Comparison of ENCODE assay signal across 8 cellular contexts in genomic region chr4:120517966-120518365, GRCh38.
DNase-seq lines count a peak whose midpoint lies in the region; ATAC-seq, FAIRE-seq and TF ChIP-seq lines count a peak whose summit lies in the region.
"Had no signal": no experiment of that assay in that cellular context is flagged by ENCODE, and none has a peak within 500 bp of the region (broad histone marks: within the 10 kb centered on the region; RNA-seq: fewer than 3 reads in every experiment).

No MANE protein-coding gene starts in this region.

- H3K36me3 ChIP-seq in GM23248 (ENCODE audit: low read depth) (no peaks in the 10 kb centered on the region), heart left ventricle (no peaks in the 10 kb centered on the region)

- POLR2A ChIA-PET in RWPE1 (lab: Yijun Ruan, JAX; ENCODE audit: low non-redundant PET), result no interaction called here

- H3K4me3 ChIP-seq in GM23248 (peak overlapping the region; percentile 75), heart left ventricle (peak overlapping the region in 7 of 12 donors; percentile 17 to 41 (median 29))

- CTCF ChIA-PET in RWPE1 (lab: Yijun Ruan, JAX), result interaction anchor here (0.6 kb wide), 1 partner anchor 143 kb away, joined by 4 read pairs; no protein-coding TSS in a partner anchor

- peak overlapping the region; percentile 64 for H3K9ac ChIP-seq in GM23248

- in situ Hi-C loops in GM23248 (cut with MboI), result no loop called here

- no peaks in the 10 kb centered on the region for H3K27me3 ChIP-seq in GM23248 (replicated peaks; ENCODE audit: insufficient read depth)
- no peaks in the 10 kb centered on the region for H3K27me3 ChIP-seq in heart left ventricle

- H3K4me2 ChIP-seq in GM23248 (ENCODE audit: unreplicated experiment), result peak overlapping the region; percentile 85

- 22 to 24% methylated on average over 3 of the region's 3 CpGs for WGBS in GM23248 (ENCODE audit: low coverage in 1 of 2, low lambda C conversion rate in 2 of 2, missing lambda C conversion rate in 2 of 2), 2 experiments
- 50 to 60% (median 51%) methylated on average over 3 of the region's 3 CpGs for WGBS in heart left ventricle, 4 donors

- no peaks in the 10 kb centered on the region for H3F3A ChIP-seq in GM23248 (ENCODE audit: insufficient read depth)

- no peaks in the 10 kb centered on the region for H3K9me2 ChIP-seq in GM23248 (ENCODE audit: insufficient read depth)

- H2AFZ ChIP-seq in GM23248, result peak overlapping the region; percentile 99

- DNase-seq in GM23248 (peak; percentile 87), RWPE1 (ENCODE audit: low spot score) (peak; percentile 70), heart left ventricle (peak in 2 of 5 donors; percentile 40 to 50), smooth muscle cell of the brain vasculature (ENCODE audit: low read depth, low spot score) (peak; percentile 39), GM19239 (ENCODE audit: insufficient read length, low spot score) (no peak)
- DNase-seq: activated T-cell treated with anti-CD3 and anti-CD28 coated beads, Interleukin-2, amount 50 U/mL, for 24 hours had no signal

- intact Hi-C loops in heart left ventricle (cut with DNase I), result no loop called here

- H3K27ac ChIP-seq in GM23248 (peak overlapping the region; percentile 32; the same call in 1 of the 2 replicates), RWPE1 (no peak overlapping the region), heart left ventricle (peak overlapping the region in 6 of 12 donors; percentile 14 to 66 (median 32))

- H3K4me1 ChIP-seq in GM23248 (ENCODE audit: insufficient read depth), result 0 out of 2 replicates have a peak, but pooled peaks cover 8% of the 10 kb centered on the region
- no peaks in the 10 kb centered on the region for H3K4me1 ChIP-seq in heart left ventricle

- TF ChIP-seq POLR2A in heart left ventricle (IDR thresholded peaks at IDR 0.05), result no peak

- ATAC-seq in heart left ventricle, result peak; percentile 81 to 99 (median 96)
- ATAC-seq in GM21723 (IDR thresholded peaks at IDR 0.05; ENCODE audit: unreplicated experiment), result no peak
- no peak for ATAC-seq in HG02588 (IDR thresholded peaks at IDR 0.05; ENCODE audit: unreplicated experiment)

- TF ChIP-seq CTCF in RWPE1 (conservative IDR thresholded peaks at IDR 0.05; ENCODE audit: low read depth) (no peak), heart left ventricle (IDR thresholded peaks at IDR 0.05) (no peak)

- no peaks in the 10 kb centered on the region for H3K79me2 ChIP-seq in GM23248 (ENCODE audit: insufficient read depth)

- H3K9me3 ChIP-seq in GM23248 (ENCODE audit: low read depth) (no peaks in the 10 kb centered on the region), heart left ventricle (peaks cover 0 to 20% (median 2%) of the 10 kb centered on the region in 12 donors)

- FAIRE-seq in GM19239 (lab: Jason Lieb, UNC), result no peak

- no peaks in the 10 kb centered on the region for H4K20me1 ChIP-seq in GM23248 (ENCODE audit: insufficient read depth)

Comparison
In these comparisons a context has a peak if more than half of its experiments do, and no peak if none do; other contexts are left out.
1. ATAC-seq: peak in heart left ventricle (4 of 4); none in GM21723 (single experiment) and HG02588 (single experiment).